9 cellular contexts compared by ENCODE assay signal in the genomic region with DNA sequence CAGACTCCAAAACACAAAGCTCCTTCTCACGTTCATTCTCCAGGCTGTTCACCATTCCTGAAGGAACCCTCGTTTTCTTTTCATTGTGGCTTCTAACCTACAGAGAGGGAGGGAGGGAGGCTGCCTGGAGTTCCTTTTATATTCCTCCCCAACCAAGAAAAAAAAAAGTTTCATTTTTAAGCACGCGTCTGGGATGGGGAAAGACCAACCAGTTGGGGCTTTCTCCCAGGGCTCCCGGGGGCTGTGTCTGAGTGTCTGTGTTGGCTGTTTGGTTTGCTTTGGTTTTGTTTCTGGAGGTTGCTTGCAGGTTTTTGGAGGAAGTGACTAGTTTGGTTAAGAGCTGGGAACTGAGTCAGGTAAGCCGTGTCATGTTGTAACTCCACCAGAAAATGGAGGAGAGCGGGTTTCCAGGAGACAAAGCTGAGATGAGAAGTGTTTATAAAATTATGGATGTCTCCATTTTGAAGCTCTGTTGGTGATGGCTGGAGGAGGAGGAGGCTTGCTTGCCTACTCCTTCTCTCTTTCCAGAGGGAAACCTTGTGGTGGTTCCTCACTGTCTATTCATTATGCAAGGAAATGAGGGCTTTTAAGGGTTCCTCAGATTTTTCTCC. TPM values are rescaled to one million over a fixed set of nuclear protein-coding genes. Genes with fewer than 3 reads are reported as not detected.
DNase-seq lines count a peak whose midpoint lies in the region; ATAC-seq and TF ChIP-seq lines count a peak whose summit lies in the region.
"Had no signal": no experiment of that assay in that cellular context is flagged by ENCODE, and none has a peak within 500 bp of the region (broad histone marks: within the 10 kb centered on the region; RNA-seq: fewer than 3 reads in every experiment).

No MANE protein-coding gene starts in this region.

- peaks cover 35% of the 10 kb centered on the region for H3K36me3 Mint-ChIP-seq in brain

- peaks cover 23% of the 10 kb centered on the region for H3K27me3 Mint-ChIP-seq in brain

- peaks cover 17 to 42% of the 10 kb centered on the region in 2 donors for H3K4me1 ChIP-seq in thoracic aorta (ENCODE audit: control insufficient read depth in 1 of 2, low read depth in 2 of 2)

- H3K27ac Mint-ChIP-seq in brain: peak overlapping the region; percentile 98 to 99 (median 99)

- H3K27me3 ChIP-seq in kidney epithelial cell (ENCODE audit: control insufficient read depth, insufficient read depth, low read length): no peaks in the 10 kb centered on the region
- no peaks in the 10 kb centered on the region for H3K27me3 ChIP-seq in thoracic aorta (replicated peaks; ENCODE audit: insufficient read depth)

- H3K36me3 ChIP-seq in kidney epithelial cell (ENCODE audit: control insufficient read depth, insufficient read depth, low read length) (no peaks in the 10 kb centered on the region), thoracic aorta (no peaks in the 10 kb centered on the region)

- peak overlapping the region; percentile 73 to 75 for H3K27ac ChIP-seq in thoracic aorta

- no peak for DNase-seq in AG09309 (ENCODE audit: low read depth)
- DNase-seq in HK-2 (ENCODE audit: unreplicated experiment): peak; percentile 31
- no peak for DNase-seq in kidney epithelial cell (ENCODE audit: low read depth)
- DNase-seq in thoracic aorta (ENCODE audit: low spot score): no peak
- no peak for DNase-seq in NAMALWA (ENCODE audit: low spot score)

- no peaks in the 10 kb centered on the region for H3K9me3 ChIP-seq in thoracic aorta

- H3K9me3 Mint-ChIP-seq in brain: peaks cover 0 to 20% (median 4%) of the 10 kb centered on the region in 5 experiments

- H3K4me3 Mint-ChIP-seq in brain: peak overlapping the region; percentile 93 to 97 (median 95)

- H3K4me1 Mint-ChIP-seq in brain: peaks cover 61% of the 10 kb centered on the region

- H3K4me3 ChIP-seq in AG09309 (ENCODE audit: control insufficient read depth, low read depth, low read length) (peak overlapping the region; percentile 88), kidney epithelial cell (ENCODE audit: low read depth, low read length) (peak overlapping the region; percentile 88), thoracic aorta (peak overlapping the region; percentile 84)

- ATAC-seq in thoracic aorta (ENCODE audit: insufficient number of reproducible peaks, low FRiP score, low read depth) (no peak), GM21423 (IDR thresholded peaks at IDR 0.05; ENCODE audit: unreplicated experiment) (no peak), HG03378 (IDR thresholded peaks at IDR 0.05; ENCODE audit: unreplicated experiment) (no peak)
- ATAC-seq: HCT116 had no signal

- TF ChIP-seq CTCF in AG09309 (IDR thresholded peaks at IDR 0.05; ENCODE audit: control insufficient read depth, insufficient read depth, low read depth, low read length, missing control alignments) (no peak), brain (conservative IDR thresholded peaks at IDR 0.05) (no peak), kidney epithelial cell (IDR thresholded peaks at IDR 0.05; ENCODE audit: insufficient read depth, low read length, poor library complexity, severe bottlenecking) (no peak), thoracic aorta (IDR thresholded peaks at IDR 0.05) (no peak)

RNA-seq across cellular contexts. Expression of gene ZNF462, which starts 1.7 kb away (rescaled TPM):
- polyA plus RNA-seq in brain (ENCODE audit: insufficient read depth, low read depth, low replicate concordance): 5.3 TPM
- total RNA-seq in kidney epithelial cell (26.2 and 32.1 TPM in 2 replicates), thoracic aorta (10 to 100 TPM in 1 of 2 donors, 1 to 10 TPM in 1; 9.6 to 12.3 TPM)
